Comparison of ENCODE assay signal across 7 cellular contexts in genomic region chr10:124916098-124916584, GRCh38. TPM values are rescaled to one million over a fixed set of nuclear protein-coding genes. Genes with fewer than 3 reads are reported as not detected.
DNase-seq lines count a peak whose midpoint lies in the region; ATAC-seq lines count a peak whose summit lies in the region.

No MANE protein-coding gene starts in this region.

- no peaks in the 10 kb centered on the region for H3K9me3 Mint-ChIP-seq in activated T-cell treated with anti-CD3 and anti-CD28 coated beads, Interleukin-2, amount 50 U/mL, for 24 hours

- H3K4me3 ChIP-seq in skeletal muscle cell (ENCODE audit: low read depth, low read length), result peak overlapping the region; percentile 85

- peaks cover 36% of the 10 kb centered on the region for H3K4me1 Mint-ChIP-seq in activated T-cell treated with anti-CD3 and anti-CD28 coated beads, Interleukin-2, amount 50 U/mL, for 24 hours (ENCODE audit: low read depth)

- ATAC-seq in GM18868 (IDR thresholded peaks at IDR 0.05; ENCODE audit: unreplicated experiment) (peak; percentile 0), HG03342 (IDR thresholded peaks at IDR 0.05; ENCODE audit: unreplicated experiment) (peak; percentile 8), left ventricle myocardium superior (peak; percentile 3), HG02870 (IDR thresholded peaks at IDR 0.05; ENCODE audit: unreplicated experiment) (no peak)

- peaks cover 22% of the 10 kb centered on the region for H3K36me3 Mint-ChIP-seq in activated T-cell treated with anti-CD3 and anti-CD28 coated beads, Interleukin-2, amount 50 U/mL, for 24 hours (ENCODE audit: low read depth)

- DNase-seq in activated T-cell treated with anti-CD3 and anti-CD28 coated beads, Interleukin-2, amount 50 U/mL, for 24 hours, result no peak
- DNase-seq in left ventricle myocardium superior (no peak), skeletal muscle cell (ENCODE audit: low read depth) (no peak), posterior vena cava (ENCODE audit: low spot score) (no peak)

- H3K4me3 Mint-ChIP-seq in activated T-cell treated with anti-CD3 and anti-CD28 coated beads, Interleukin-2, amount 50 U/mL, for 24 hours, result peak overlapping the region; percentile 90

- peak overlapping the region; percentile 95 for H3K27ac Mint-ChIP-seq in activated T-cell treated with anti-CD3 and anti-CD28 coated beads, Interleukin-2, amount 50 U/mL, for 24 hours

- H3K27me3 Mint-ChIP-seq in activated T-cell treated with anti-CD3 and anti-CD28 coated beads, Interleukin-2, amount 50 U/mL, for 24 hours, result peaks cover 3% of the 10 kb centered on the region

- intact Hi-C loops in left ventricle myocardium superior (cut with micrococcal nuclease) (no loop called here), posterior vena cava (cut with DNase I) (no loop called here)

RNA-seq across cellular contexts. Expression of gene ZRANB1, which starts 25.8 kb away (rescaled TPM):
- 25.3 TPM for total RNA-seq in left ventricle myocardium superior
- 10 to 100 TPM; 19.8 to 26.9 TPM for total RNA-seq in posterior vena cava
